Comparison of ENCODE assay signal across 1 cellular context in genomic region chr12:120346681-120347080, GRCh38.
TF ChIP-seq lines count a peak whose summit lies in the region.

No MANE protein-coding gene starts in this region.

TF ChIP-seq in H1, 55 proteins besides CTCF, POLR2A, EP300 and RAD21:
- TF ChIP-seq GABPA (IDR thresholded peaks at IDR 0.05; ENCODE audit: borderline replicate concordance, insufficient read depth, low read length) (no peak), NRF1 (IDR thresholded peaks at IDR 0.05; ENCODE audit: low read depth, low read length) (no peak), HDAC2 (IDR thresholded peaks at IDR 0.05; ENCODE audit: borderline replicate concordance in 1 of 2, low read depth in 2 of 2, low read length in 2 of 2) (no peak), TAF7 (optimal IDR thresholded peaks at IDR 0.05; ENCODE audit: borderline replicate concordance, low read depth, low read length) (no peak), CEBPB (IDR thresholded peaks at IDR 0.05; ENCODE audit: low read depth, low read length) (no peak), BACH1 (IDR thresholded peaks at IDR 0.05; ENCODE audit: low read length) (no peak), SP4 (IDR thresholded peaks at IDR 0.05; ENCODE audit: low read length) (no peak), FOSL1 (IDR thresholded peaks at IDR 0.05; ENCODE audit: insufficient read depth, low read depth, low read length) (no peak), YY1 (IDR thresholded peaks at IDR 0.05; ENCODE audit: low read depth, low read length) (no peak), EZH2 (IDR thresholded peaks at IDR 0.05; ENCODE audit: low read depth, low read length, severe bottlenecking) (no peak), SIRT6 (IDR thresholded peaks at IDR 0.05; ENCODE audit: low read length) (no peak), CREB1 (IDR thresholded peaks at IDR 0.05) (no peak), SRF (IDR thresholded peaks at IDR 0.05; ENCODE audit: low read depth, low read length) (no peak), RBBP5 (IDR thresholded peaks at IDR 0.05; ENCODE audit: borderline replicate concordance, low read depth, low read length) (no peak), TCF12 (IDR thresholded peaks at IDR 0.05; ENCODE audit: low read depth, low read length) (no peak), PHF8 (conservative IDR thresholded peaks at IDR 0.05; ENCODE audit: low read depth, low read length) (no peak), POU5F1 (IDR thresholded peaks at IDR 0.05; ENCODE audit: low read depth, low read length) (no peak), TEAD4 (IDR thresholded peaks at IDR 0.05; ENCODE audit: low read depth, low read length) (no peak), MAFK (IDR thresholded peaks at IDR 0.05; ENCODE audit: low read depth, low read length) (no peak)
